17 cellular contexts compared by ENCODE assay signal in the genomic region with DNA sequence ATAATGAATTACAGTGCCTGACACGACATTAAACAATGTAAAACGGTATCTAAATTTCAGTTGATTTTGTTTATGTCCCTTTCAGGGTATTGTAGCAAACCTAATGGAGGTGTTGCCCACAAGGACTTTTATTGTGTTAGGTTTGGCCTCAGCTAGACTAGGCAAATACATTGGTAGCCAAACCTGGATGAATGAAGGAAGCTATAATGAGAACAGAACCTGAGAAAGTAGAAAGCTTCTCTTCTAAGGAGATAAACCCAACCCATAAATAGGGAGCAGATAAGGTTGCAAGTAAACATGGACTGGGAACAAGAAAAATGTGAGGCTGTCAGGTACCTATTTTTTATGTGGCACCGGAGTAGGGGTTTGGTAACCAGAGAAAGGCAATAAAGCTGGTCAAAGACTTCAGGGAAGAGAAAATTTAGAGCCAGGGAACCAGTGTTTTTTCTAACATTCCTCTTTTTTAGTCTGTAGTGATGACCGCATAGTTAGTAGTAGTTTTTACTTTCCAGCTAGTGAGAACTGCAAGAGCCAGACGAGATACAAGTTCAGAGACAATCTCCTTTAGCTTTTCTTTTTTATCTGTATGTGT.
"Had no signal": no experiment of that assay in that cellular context is flagged by ENCODE, and none has a peak within 500 bp of the region (broad histone marks: within the 10 kb centered on the region; RNA-seq: fewer than 3 reads in every experiment).

No MANE protein-coding gene starts in this region.

- H3K4me1 Mint-ChIP-seq: neural crest cell had no signal

- H3K9me3 Mint-ChIP-seq: dendritic cell treated with granulocyte-macrophage colony-stimulating factor and Interleukin-4, amounts not matched to agents 40 ng/mL and 50 ng/mL, for 4 days; immature natural killer cell; naive thymus-derived CD8-positive, alpha-beta T cell had no signal

- ATAC-seq: left ventricle myocardium superior; mucosa of descending colon; naive thymus-derived CD8-positive, alpha-beta T cell; right cardiac atrium had no signal

- DNase-seq: esophagus squamous epithelium; foreskin fibroblast; immature natural killer cell; left ventricle myocardium superior; mesendoderm; mucosa of descending colon; naive thymus-derived CD8-positive, alpha-beta T cell; right cardiac atrium; small intestine; stimulated activated CD4-positive, alpha-beta T cell treated with anti-CD3 and anti-CD28 coated beads, Interleukin-12 subunit alpha, Interleukin-12 subunit beta, amount 100 ng/mL, for 4 hours; stimulated activated naive CD4-positive, alpha-beta T cell; stomach; substantia nigra; transverse colon had no signal

- H3K4me3 Mint-ChIP-seq: dendritic cell treated with granulocyte-macrophage colony-stimulating factor and Interleukin-4, amounts not matched to agents 40 ng/mL and 50 ng/mL, for 4 days; immature natural killer cell; naive thymus-derived CD8-positive, alpha-beta T cell; neural crest cell had no signal

- H3K27ac ChIP-seq: esophagus squamous epithelium, stomach, thoracic aorta, transverse colon had no signal

- H3K27ac Mint-ChIP-seq: dendritic cell treated with granulocyte-macrophage colony-stimulating factor and Interleukin-4, amounts not matched to agents 40 ng/mL and 50 ng/mL, for 4 days; immature natural killer cell had no signal

- H3K27me3 Mint-ChIP-seq: dendritic cell treated with granulocyte-macrophage colony-stimulating factor and Interleukin-4, amounts not matched to agents 40 ng/mL and 50 ng/mL, for 4 days; naive thymus-derived CD8-positive, alpha-beta T cell had no signal
